Comparison of ENCODE assay signal across 8 cellular contexts in genomic region chr9:33473643-33474352, GRCh38. TPM values are rescaled to one million over a fixed set of nuclear protein-coding genes. Genes with fewer than 3 reads are reported as not detected.
DNase-seq lines count a peak whose midpoint lies in the region; ATAC-seq lines count a peak whose summit lies in the region.

Gene NOL6 (minus strand): TSS chr9:33473924. CDS start chr9:33473842, 82 bp downstream.

- peak; percentile 100 for ATAC-seq in GM19023 (IDR thresholded peaks at IDR 0.05; ENCODE audit: unreplicated experiment)
- ATAC-seq in HG03280 (IDR thresholded peaks at IDR 0.05; ENCODE audit: unreplicated experiment), result peak; percentile 99

- H3K4me3 Mint-ChIP-seq in immature natural killer cell, result peak within 1 kb of the TSS; percentile 97 to 100 (median 97)

- H3K4me1 Mint-ChIP-seq in immature natural killer cell, result peaks cover 20 to 36% of the 10 kb centered on the region in 2 donors

- no peaks in the 10 kb centered on the region for H3K9me3 Mint-ChIP-seq in immature natural killer cell

- peak within 1 kb of the TSS; percentile 92 to 99 (median 96) for H3K27ac Mint-ChIP-seq in immature natural killer cell

- H3K36me3 Mint-ChIP-seq in immature natural killer cell, result peaks cover 6 to 23% (median 13%) of the 10 kb centered on the region in 3 donors

- DNase-seq in AG08396 (ENCODE audit: low spot score), result peak; percentile 96
- DNase-seq in NCI-H345 treated with DMSO at 0.1 percent for 48 hours (lab: John Stamatoyannopoulos, UW; ENCODE audit: unreplicated experiment), result peak; percentile 96
- peak; percentile 90 to 95 (median 93) for DNase-seq in activated CD4-positive, CD25-positive, alpha-beta regulatory T cell (lab: John Stamatoyannopoulos, UW)
- DNase-seq in central memory CD4-positive, alpha-beta T cell, result peak; percentile 98
- peak; percentile 98 to 99 (median 98) for DNase-seq in immature natural killer cell
- peak; percentile 99 for DNase-seq in smooth muscle cell of the brain vasculature (ENCODE audit: low read depth, low spot score)

- H3K27me3 Mint-ChIP-seq in immature natural killer cell (ENCODE audit: low read depth in 3 of 3), result peaks cover 6 to 8% (median 6%) of the 10 kb centered on the region in 3 donors

RNA-seq across cellular contexts. Expression of gene NOL6, which starts in this region (rescaled TPM):
- polyA plus RNA-seq in immature natural killer cell, result 10 to 100 TPM in 2 of 3 donors, 1 to 10 TPM in 1; 9.7 to 21.7 (median 18.8) TPM

Comparison
In these comparisons a context has a peak if more than half of its experiments do, and no peak if none do; other contexts are left out.
1. Peak in every context shown above with its lines: DNase-seq and ATAC-seq.